13 cellular contexts compared by ENCODE assay signal in the genomic region with DNA sequence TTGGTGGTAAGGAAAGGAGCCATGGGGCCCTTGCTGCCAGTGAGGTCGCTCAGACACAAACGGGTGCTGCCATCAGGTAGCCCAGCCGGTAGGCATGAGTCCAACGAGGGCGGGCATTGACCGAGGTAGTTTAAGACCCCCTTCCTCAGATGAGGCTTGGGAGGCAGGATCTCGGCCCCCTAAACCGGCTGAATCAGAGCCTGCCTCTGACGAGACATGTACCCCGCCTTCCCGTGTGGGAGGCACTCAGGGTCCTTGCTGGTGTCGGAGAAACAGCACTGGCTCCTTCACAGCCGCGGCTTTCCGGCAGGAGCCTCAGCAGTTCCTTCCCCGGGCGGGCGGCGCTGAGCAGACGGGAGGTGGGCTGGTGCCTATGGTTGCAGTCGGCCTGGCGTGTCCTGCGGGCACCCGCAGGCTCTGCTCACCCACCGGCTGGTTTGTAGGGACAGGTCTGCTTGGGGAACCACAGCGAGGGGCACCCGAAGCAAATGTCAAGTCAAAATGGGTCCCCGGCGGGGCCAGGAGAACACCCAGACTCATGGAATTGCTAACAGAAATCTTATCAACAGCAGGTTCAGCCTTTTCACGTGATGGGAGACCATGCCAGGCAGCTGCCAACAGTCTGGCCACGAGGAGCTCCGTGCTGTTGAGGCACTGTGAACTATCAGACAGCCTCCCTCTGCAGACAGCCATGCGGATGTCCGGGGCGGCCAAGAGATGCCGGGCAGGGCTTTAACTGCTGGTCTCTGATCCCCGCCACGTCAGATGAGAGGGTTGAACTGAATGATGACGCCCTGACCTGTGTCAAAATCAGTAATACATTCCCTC. TPM values are rescaled to one million over a fixed set of nuclear protein-coding genes. Genes with fewer than 3 reads are reported as not detected.
"Had no signal": no experiment of that assay in that cellular context is flagged by ENCODE, and none has a peak within 500 bp of the region (broad histone marks: within the 10 kb centered on the region; RNA-seq: fewer than 3 reads in every experiment).

No MANE protein-coding gene starts in this region.

- H3K9me3 Mint-ChIP-seq: neural progenitor cell had no signal

- DNase-seq: activated CD4-positive, alpha-beta T cell treated with anti-CD3 and anti-CD28 coated beads, Interleukin-2, amount 50 U/mL, for 4 hours; activated T-cell treated with anti-CD3 and anti-CD28 coated beads, Interleukin-2, amount 50 U/mL, for 1 hour; effector CD4-positive, alpha-beta T cell; foreskin melanocyte; right cardiac atrium; stimulated activated CD4-positive, alpha-beta T cell treated with anti-CD3 and anti-CD28 coated beads, Interleukin-4, amount 100 ng/mL, for 24 hours; thyroid gland had no signal

- ATAC-seq: heart left ventricle, left lobe of liver, right cardiac atrium had no signal

- H3K4me2 ChIP-seq: neural progenitor cell had no signal

- H2AFZ ChIP-seq: neural progenitor cell had no signal

- H3K4me3 ChIP-seq: coronary artery, neural progenitor cell, thyroid gland, vagina had no signal

- H3K27ac ChIP-seq: coronary artery, heart left ventricle, neural progenitor cell, thyroid gland, vagina had no signal

- H3K9me3 ChIP-seq: heart left ventricle, thyroid gland, vagina had no signal

- H3K9ac ChIP-seq: neural progenitor cell had no signal

- H3K27ac Mint-ChIP-seq: neural progenitor cell had no signal

- H3K36me3 ChIP-seq: heart left ventricle, neural progenitor cell, thyroid gland, vagina had no signal

- H3K36me3 Mint-ChIP-seq: neural progenitor cell had no signal

RNA-seq across cellular contexts. Expression of a gene that starts 2.8 kb away (rescaled TPM):
- total RNA-seq: left lobe of liver; T-helper 2 cell treated with Interferon-gamma antibody and Interleukin-4, amounts not matched to agents 100 ng/mL and 5 ng/mL, for 36 hours; vagina had no signal
